In genomic region chr1:213331776-213332175, GRCh38 we compare ENCODE assay signal across 29 cellular contexts.
"Had no signal": no experiment of that assay in that cellular context is flagged by ENCODE, and none has a peak within 500 bp of the region (broad histone marks: within the 10 kb centered on the region; RNA-seq: fewer than 3 reads in every experiment).

No MANE protein-coding gene starts in this region.

- H3K4me1 ChIP-seq: esophagus muscularis mucosa, foreskin keratinocyte, gastroesophageal sphincter, left lung, psoas muscle, sigmoid colon, stomach, testis, uterus had no signal

- H3K36me3 Mint-ChIP-seq: naive thymus-derived CD4-positive, alpha-beta T cell; stimulated activated effector memory CD8-positive, alpha-beta T cell treated with anti-CD3 and anti-CD28 coated beads, Interleukin-12 subunit alpha, Interleukin-12 subunit beta, amount 100 ng/mL, for 72 hours had no signal

- H3K27ac Mint-ChIP-seq: endodermal cell; naive thymus-derived CD4-positive, alpha-beta T cell; nephron; stimulated activated effector memory CD8-positive, alpha-beta T cell treated with anti-CD3 and anti-CD28 coated beads, Interleukin-12 subunit alpha, Interleukin-12 subunit beta, amount 100 ng/mL, for 72 hours had no signal

- H3K27me3 ChIP-seq: esophagus muscularis mucosa, foreskin keratinocyte, gastroesophageal sphincter, heart left ventricle, hepatocyte, left lung, ovary, sigmoid colon, stomach, testis, tibial artery, upper lobe of left lung, uterus had no signal

- H3K4me3 ChIP-seq: esophagus muscularis mucosa, gastroesophageal sphincter, heart left ventricle, hepatocyte, left lung, ovary, psoas muscle, sigmoid colon, stomach, testis, tibial artery, upper lobe of left lung, uterus had no signal

- H3K4me3 Mint-ChIP-seq: endodermal cell; naive thymus-derived CD4-positive, alpha-beta T cell; nephron; stimulated activated effector memory CD8-positive, alpha-beta T cell treated with anti-CD3 and anti-CD28 coated beads, Interleukin-12 subunit alpha, Interleukin-12 subunit beta, amount 100 ng/mL, for 72 hours had no signal

- ATAC-seq: foreskin keratinocyte; gastroesophageal sphincter; heart left ventricle; left cardiac atrium; left lung; naive thymus-derived CD4-positive, alpha-beta T cell; psoas muscle; right cardiac atrium had no signal

- H3K9me3 ChIP-seq: esophagus muscularis mucosa, gastroesophageal sphincter, heart left ventricle, left lung, ovary, psoas muscle, sigmoid colon, stomach, testis, tibial artery, upper lobe of left lung, uterus had no signal

- H3K9me3 Mint-ChIP-seq: endodermal cell; naive thymus-derived CD4-positive, alpha-beta T cell; nephron; stimulated activated effector memory CD8-positive, alpha-beta T cell treated with anti-CD3 and anti-CD28 coated beads, Interleukin-12 subunit alpha, Interleukin-12 subunit beta, amount 100 ng/mL, for 72 hours had no signal

- H3K36me3 ChIP-seq: esophagus muscularis mucosa, gastroesophageal sphincter, heart left ventricle, left lung, ovary, sigmoid colon, stomach, tibial artery, upper lobe of left lung, uterus had no signal

- H3K4me1 Mint-ChIP-seq: nephron; stimulated activated effector memory CD8-positive, alpha-beta T cell treated with anti-CD3 and anti-CD28 coated beads, Interleukin-12 subunit alpha, Interleukin-12 subunit beta, amount 100 ng/mL, for 72 hours had no signal

- H3K27ac ChIP-seq: esophagus muscularis mucosa, foreskin keratinocyte, gastroesophageal sphincter, heart left ventricle, hepatocyte, left lung, ovary, psoas muscle, sigmoid colon, stomach, testis, tibial artery, upper lobe of left lung, uterus had no signal

- DNase-seq: cortex of kidney; effector CD8-positive, alpha-beta T cell; endodermal cell; foreskin keratinocyte; heart left ventricle; left cardiac atrium; left lung; mesendoderm; midbrain; naive thymus-derived CD4-positive, alpha-beta T cell; occipital lobe; ovary; posterior cingulate gyrus; psoas muscle; right cardiac atrium; sigmoid colon; stimulated activated CD4-positive, alpha-beta T cell treated with anti-CD3 and anti-CD28 coated beads, Interleukin-2, amount 100 ng/mL, for 24 hours; stimulated activated CD4-positive, alpha-beta T cell treated with anti-CD3 and anti-CD28 coated beads, Interleukin-4, amount 100 ng/mL, for 24 hours; stimulated activated naive CD4-positive, alpha-beta T cell treated with Interleukin-2 at 50 U/mL for 16 hours; stomach; testis; tibial artery; upper lobe of left lung; uterus had no signal
